19 cellular contexts compared by ENCODE assay signal in the genomic region with DNA sequence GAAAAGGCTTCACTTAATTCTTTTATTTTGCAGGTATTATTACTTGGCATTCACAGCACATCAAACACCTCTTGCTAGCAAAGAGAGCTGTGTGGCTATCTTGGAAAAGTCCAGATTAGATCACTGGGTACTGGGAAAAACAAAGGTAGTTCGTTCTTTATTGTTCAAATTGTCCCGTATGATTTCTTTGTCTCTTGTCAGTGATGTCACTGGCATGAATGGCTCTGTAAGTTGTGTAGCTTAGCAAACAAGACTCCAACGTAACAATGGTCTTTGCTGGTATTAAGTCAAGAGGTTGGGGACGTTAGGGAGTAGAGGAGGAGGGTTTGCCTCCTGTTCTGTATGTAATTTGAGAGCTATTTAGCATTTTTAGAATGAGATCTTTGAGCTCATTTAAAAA.
DNase-seq lines count a peak whose midpoint lies in the region; ATAC-seq, FAIRE-seq and TF ChIP-seq lines count a peak whose summit lies in the region.
"Had no signal": no experiment of that assay in that cellular context is flagged by ENCODE, and none has a peak within 500 bp of the region (broad histone marks: within the 10 kb centered on the region; RNA-seq: fewer than 3 reads in every experiment).

No MANE protein-coding gene starts in this region.

- ATAC-seq in HG03139 (IDR thresholded peaks at IDR 0.05; ENCODE audit: unreplicated experiment) (no peak), HG02623 (IDR thresholded peaks at IDR 0.05; ENCODE audit: unreplicated experiment) (no peak)
- ATAC-seq: GM23338, Panc1 had no signal

- DNase-seq in NCI-H1105 treated with DMSO at 0.1 percent for 48 hours (lab: John Stamatoyannopoulos, UW), result peak; percentile 4
- no peak for DNase-seq in NCI-H1105 (lab: John Stamatoyannopoulos, UW)
- no peak for DNase-seq in GM12892 (ENCODE audit: insufficient read length)
- peak; percentile 32 for DNase-seq in NCI-H69 (lab: John Stamatoyannopoulos, UW)
- peak; percentile 61 for DNase-seq in medulla oblongata (ENCODE audit: extremely low spot score)
- no peak for DNase-seq in NCI-H128 (lab: John Stamatoyannopoulos, UW; ENCODE audit: unreplicated experiment)
- DNase-seq: 8988T, C1 segment of cervical spinal cord, DMS79, KBM-7, NCI-H526, Right ventricle myocardium superior, SK-N-SH, T-helper 1 cell had no signal

- TF ChIP-seq POLR2A in GM12892 (IDR thresholded peaks at IDR 0.05; ENCODE audit: low read depth, low read length), result no peak

- peak; percentile 78 for FAIRE-seq in GM12892 (lab: Jason Lieb, UNC)
- FAIRE-seq: G401.6 had no signal

Comparison
In these comparisons a context has a peak if more than half of its experiments do, and no peak if none do; other contexts are left out.
1. DNase-seq: peak in NCI-H1105 treated with DMSO at 0.1 percent for 48 hours (single experiment), NCI-H69 (single experiment) and medulla oblongata (single experiment); none in NCI-H1105 (single experiment), GM12892 (single experiment) and NCI-H128 (single experiment).